ENCODE assay signal across 8 cellular contexts in genomic region chr2:190408538-190409271, GRCh38. TPM values are rescaled to one million over a fixed set of nuclear protein-coding genes. Genes with fewer than 3 reads are reported as not detected.
DNase-seq lines count a peak whose midpoint lies in the region; ATAC-seq and TF ChIP-seq lines count a peak whose summit lies in the region.

No MANE protein-coding gene starts in this region.

- no peaks in the 10 kb centered on the region for H3K9me3 Mint-ChIP-seq in naive B cell

- DNase-seq in Ammon's horn (ENCODE audit: low spot score) (peak; percentile 78), NCI-H69 (lab: John Stamatoyannopoulos, UW) (peak; percentile 86), activated T-cell treated with anti-CD3 and anti-CD28 coated beads for 4 hours (peak; percentile 61), naive B cell (peak; percentile 79)
- peak; percentile 55 to 56 for DNase-seq in stimulated activated CD8-positive, alpha-beta memory T cell treated with anti-CD3 and anti-CD28 coated beads, Interleukin-7, amount 100 ng/mL, for 48 hours (ENCODE audit: extremely low read depth in 1 of 2, low read depth in 1 of 2)

- H3K27me3 Mint-ChIP-seq in naive B cell, result no peaks in the 10 kb centered on the region

- in situ Hi-C loops in GM18951 (cut with MboI; ENCODE audit: low sequenced_read_pairs, unreplicated experiment), result no loop called here

- peak; percentile 63 for ATAC-seq in HG03139 (IDR thresholded peaks at IDR 0.05; ENCODE audit: unreplicated experiment)
- peak; percentile 54 for ATAC-seq in esophagus mucosa
- peak; percentile 71 to 74 for ATAC-seq in naive B cell (ENCODE audit: low read depth in 2 of 2)

- peaks cover 25 to 33% (median 28%) of the 10 kb centered on the region in 3 donors for H3K4me1 Mint-ChIP-seq in naive B cell

- H3K27ac Mint-ChIP-seq in naive B cell, result peak overlapping the region; percentile 89 to 97 (median 96)

- H3K36me3 Mint-ChIP-seq in naive B cell, result no peaks in the 10 kb centered on the region

- peak; percentile 69 for TF ChIP-seq POLR2A in GM18951 (IDR thresholded peaks at IDR 0.05; ENCODE audit: extremely low read depth, insufficient read depth, insufficient read length)

- peak overlapping the region; percentile 78 to 95 (median 92) for H3K4me3 Mint-ChIP-seq in naive B cell

RNA-seq across cellular contexts. Expression of gene MFSD6, which starts 0.6 kb away (rescaled TPM):
- 59.2 TPM for total RNA-seq in esophagus mucosa
- polyA plus RNA-seq in naive B cell (ENCODE audit: low read depth in 6 of 6), result 10 to 100 TPM in 4 of 6 donors, 1 to 10 TPM in 2; 2.0 to 16.7 (median 12.0) TPM

Comparison
In these comparisons a context has a peak if more than half of its experiments do, and no peak if none do; other contexts are left out.
1. Peak in every context shown above with its lines: DNase-seq and ATAC-seq.